ENCODE assay signal across 8 cellular contexts in genomic region chr1:114716304-114717158, GRCh38. TPM values are rescaled to one million over a fixed set of nuclear protein-coding genes. Genes with fewer than 3 reads are reported as not detected.
DNase-seq lines count a peak whose midpoint lies in the region; TF ChIP-seq lines count a peak whose summit lies in the region.

Gene NRAS (minus strand): TSS chr1:114716771. CDS start chr1:114716160, 611 bp downstream.

- no peak within 1 kb of the TSS for H2BK12ac ChIP-seq in H9 (ENCODE audit: insufficient read length, low read depth, low read length)

- H3K4me2 ChIP-seq in H9 (ENCODE audit: insufficient read depth, insufficient read length, low read length): peak within 1 kb of the TSS; percentile 86

- H3K9me3 Mint-ChIP-seq in H9: no peaks in the 10 kb centered on the region
- H3K9me3 Mint-ChIP-seq in nephron progenitor cell: no peaks in the 10 kb centered on the region
- H3K9me3 Mint-ChIP-seq in stimulated activated naive CD8-positive, alpha-beta T cell treated with anti-CD3 and anti-CD28 coated beads, Interleukin-15, Interleukin-2, amounts not matched to agents 100 ng/mL and 50 ng/mL, for 24 hours: no peaks in the 10 kb centered on the region

- H3K4me1 ChIP-seq in H9 (ENCODE audit: insufficient read depth, low read length): no peaks in the 10 kb centered on the region

- TF ChIP-seq POLR2A in Raji (IDR thresholded peaks at IDR 0.05; ENCODE audit: insufficient read depth, low read depth, low read length): peak; percentile 56

- in situ Hi-C loops in G401 (cut with HindIII; ENCODE audit: low sequenced_read_pairs): no loop called here

- no peak within 1 kb of the TSS for H4K8ac ChIP-seq in H9 (replicated peaks; ENCODE audit: insufficient read length, low read depth, low read length)

- H3K36me3 Mint-ChIP-seq in H9 (ENCODE audit: insufficient read depth in 1 of 3, low read depth in 3 of 3) (peaks cover 25 to 76% (median 72%) of the 10 kb centered on the region in 3 experiments; a peak in 6 of 7 replicates), nephron progenitor cell (ENCODE audit: low read depth) (peaks cover 57% of the 10 kb centered on the region)
- H3K36me3 Mint-ChIP-seq in stimulated activated naive CD8-positive, alpha-beta T cell treated with anti-CD3 and anti-CD28 coated beads, Interleukin-15, Interleukin-2, amounts not matched to agents 100 ng/mL and 50 ng/mL, for 24 hours (ENCODE audit: low read depth): peaks cover 90% of the 10 kb centered on the region

- TF ChIP-seq CTCF in H9 (conservative IDR thresholded peaks at IDR 0.05): no peak
- no peak for TF ChIP-seq CTCF in nephron progenitor cell (IDR thresholded peaks at IDR 0.05)

- no peak within 1 kb of the TSS for H2AK5ac ChIP-seq in H9 (ENCODE audit: insufficient read length, low read length)

- peak within 1 kb of the TSS; percentile 91 for H3T11ph ChIP-seq in H9 (ENCODE audit: low read length)

- no peak within 1 kb of the TSS for H2AFZ ChIP-seq in H9 (ENCODE audit: low read length)

- H3K4me1 Mint-ChIP-seq in H9: peaks cover 9 to 14% of the 10 kb centered on the region in 2 experiments
- peaks cover 27% of the 10 kb centered on the region for H3K4me1 Mint-ChIP-seq in nephron progenitor cell
- H3K4me1 Mint-ChIP-seq in stimulated activated naive CD8-positive, alpha-beta T cell treated with anti-CD3 and anti-CD28 coated beads, Interleukin-15, Interleukin-2, amounts not matched to agents 100 ng/mL and 50 ng/mL, for 24 hours (ENCODE audit: low read depth): peaks cover 45% of the 10 kb centered on the region

- H3K23me2 ChIP-seq in H9 (ENCODE audit: insufficient read length, low read depth, low read length, poor library complexity, severe bottlenecking): peaks cover 4% of the 10 kb centered on the region

- WGBS in H9 (ENCODE audit: extremely low coverage, insufficient read length, low lambda C conversion rate): no CpG with 5 or more reads among the region's 38 CpGs

- H4K5ac ChIP-seq in H9 (ENCODE audit: insufficient read length, low read depth, low read length): peak within 1 kb of the TSS; percentile 34

- H3K27ac Mint-ChIP-seq in H9: peak within 1 kb of the TSS; percentile 100
- peak within 1 kb of the TSS; percentile 100 for H3K27ac Mint-ChIP-seq in nephron progenitor cell
- H3K27ac Mint-ChIP-seq in stimulated activated naive CD8-positive, alpha-beta T cell treated with anti-CD3 and anti-CD28 coated beads, Interleukin-15, Interleukin-2, amounts not matched to agents 100 ng/mL and 50 ng/mL, for 24 hours: peak within 1 kb of the TSS; percentile 98

- peak within 1 kb of the TSS; percentile 24 for H3K27ac ChIP-seq in H9 (ENCODE audit: insufficient read length, low read depth, low read length)

- no peaks in the 10 kb centered on the region for H3K27me3 ChIP-seq in H9 (ENCODE audit: insufficient read depth, low read length)

- H2BK120ac ChIP-seq in H9 (ENCODE audit: low read depth, low read length, poor library complexity, severe bottlenecking): peak within 1 kb of the TSS; percentile 75

- H3K18ac ChIP-seq in H9 (ENCODE audit: insufficient read length, low read depth, low read length): peak within 1 kb of the TSS; percentile 89

- no peak within 1 kb of the TSS for H2BK20ac ChIP-seq in H9 (ENCODE audit: low read depth, low read length, poor library complexity, severe bottlenecking)

- H3K9ac ChIP-seq in H9 (ENCODE audit: extremely low read depth, insufficient read length, low read length): peak within 1 kb of the TSS; percentile 96

- H3K4me3 Mint-ChIP-seq in H9 (peak within 1 kb of the TSS; percentile 97 to 99), nephron progenitor cell (peak within 1 kb of the TSS; percentile 98)
- peak within 1 kb of the TSS; percentile 95 for H3K4me3 Mint-ChIP-seq in stimulated activated naive CD8-positive, alpha-beta T cell treated with anti-CD3 and anti-CD28 coated beads, Interleukin-15, Interleukin-2, amounts not matched to agents 100 ng/mL and 50 ng/mL, for 24 hours

- peak; percentile 78 for DNase-seq in G401 (ENCODE audit: low spot score)
- DNase-seq in H9: peak; percentile 93
- peak; percentile 90 for DNase-seq in M059J (ENCODE audit: low read depth)
- peak; percentile 99 for DNase-seq in activated effector memory CD4-positive, alpha-beta T cell treated with anti-CD3 and anti-CD28 coated beads, Interleukin-2, amount 50 U/mL, for 16 hours
- peak; percentile 73 for DNase-seq in fibroblast of the conjunctiva (ENCODE audit: low read depth)
- DNase-seq in nephron progenitor cell: peak; percentile 95

- H4K20me1 ChIP-seq in H9 (ENCODE audit: control insufficient read depth, insufficient read depth, insufficient read length): no peaks in the 10 kb centered on the region

- H2BK15ac ChIP-seq in H9 (ENCODE audit: low read depth, low read length): no peak within 1 kb of the TSS

- H3K79me1 ChIP-seq in H9 (ENCODE audit: insufficient read depth, low read depth, low read length, poor library complexity, severe bottlenecking): no peaks in the 10 kb centered on the region

- H3K27me3 Mint-ChIP-seq in H9 (ENCODE audit: low read depth) (no peaks in the 10 kb centered on the region), nephron progenitor cell (ENCODE audit: low read depth, poor library complexity) (no peaks in the 10 kb centered on the region)
- no peaks in the 10 kb centered on the region for H3K27me3 Mint-ChIP-seq in stimulated activated naive CD8-positive, alpha-beta T cell treated with anti-CD3 and anti-CD28 coated beads, Interleukin-15, Interleukin-2, amounts not matched to agents 100 ng/mL and 50 ng/mL, for 24 hours

- H3K79me2 ChIP-seq in H9 (ENCODE audit: insufficient read depth, low read length): peaks cover 4% of the 10 kb centered on the region; the same call in 1 of the 2 replicates

- H3K4ac ChIP-seq in H9 (ENCODE audit: low read depth, low read length): peak within 1 kb of the TSS; percentile 89; the same call in 1 of the 2 replicates

- peak within 1 kb of the TSS; percentile 80; the same call in 1 of the 2 replicates for H3K14ac ChIP-seq in H9 (ENCODE audit: insufficient read depth, low read length)

- H3K56ac ChIP-seq in H9 (ENCODE audit: insufficient read length, low read depth, low read length): peak within 1 kb of the TSS; percentile 15

- H4K91ac ChIP-seq in H9 (ENCODE audit: insufficient read length, low read depth, low read length): no peak within 1 kb of the TSS

- no peaks in the 10 kb centered on the region for H3K9me3 ChIP-seq in H9 (ENCODE audit: control insufficient read depth, low read depth, low read length)

- no peak within 1 kb of the TSS for H3K23ac ChIP-seq in H9 (ENCODE audit: insufficient read length, low read depth, low read length)

- peak within 1 kb of the TSS; percentile 10 for H2BK5ac ChIP-seq in H9 (ENCODE audit: insufficient read length, low read length)

RNA-seq across cellular contexts. Expression of gene NRAS, which starts in this region (rescaled TPM):
- 61.4 and 91.2 TPM in 2 replicates for total RNA-seq in G401 (2014; rRNA removed; shearing (Covaris generic))
- total RNA-seq in H9 (2021): 72.9 and 73.4 TPM in 2 replicates
- 81.8 and 99.7 TPM in 2 replicates for total RNA-seq in M059J (2014; rRNA removed; shearing (Covaris generic))

Comparison
In these comparisons a context has a peak if more than half of its experiments do, and no peak if none do; other contexts are left out.
1. Peak in every context shown above with its lines: DNase-seq and H3K27ac ChIP-seq.